8 cellular contexts compared by ENCODE assay signal in genomic region chr10:103895458-103896186, GRCh38. TPM values are rescaled to one million over a fixed set of nuclear protein-coding genes. Genes with fewer than 3 reads are reported as not detected.
A peak's percentile ranks its signal among the peaks of the same experiment; 100 is the strongest.
DNase-seq lines count a peak whose midpoint lies in the region; ATAC-seq and TF ChIP-seq lines count a peak whose summit lies in the region.

No MANE protein-coding gene starts in this region.

- H3K4me1 ChIP-seq in heart right ventricle: peaks cover 14 to 73% (median 43%) of the 10 kb centered on the region in 9 donors

- TF ChIP-seq CTCF in HFFc6 (IDR thresholded peaks at IDR 0.05) (no peak), heart right ventricle (IDR thresholded peaks at IDR 0.05) (no peak)

- H3K27me3 ChIP-seq in heart right ventricle: no peaks in the 10 kb centered on the region

- peak overlapping the region in 9 of 10 donors; percentile 64 to 88 (median 78) for H3K27ac ChIP-seq in heart right ventricle

- peak overlapping the region; percentile 69 for H3K4me3 Mint-ChIP-seq in HFFc6
- H3K4me3 Mint-ChIP-seq in activated T-cell treated with anti-CD3 and anti-CD28 coated beads, Interleukin-2, amount 50 U/mL, for 72 hours: peak overlapping the region; percentile 6 to 56

- peaks cover 19% of the 10 kb centered on the region for H3K36me3 Mint-ChIP-seq in HFFc6 (ENCODE audit: low read depth)
- peaks cover 11 to 15% of the 10 kb centered on the region in 2 donors for H3K36me3 Mint-ChIP-seq in activated T-cell treated with anti-CD3 and anti-CD28 coated beads, Interleukin-2, amount 50 U/mL, for 72 hours (ENCODE audit: insufficient read depth in 2 of 2)

- H3K27ac Mint-ChIP-seq in HFFc6: peak overlapping the region; percentile 93
- peak overlapping the region; percentile 97 for H3K27ac Mint-ChIP-seq in activated T-cell treated with anti-CD3 and anti-CD28 coated beads, Interleukin-2, amount 50 U/mL, for 72 hours

- H3K27me3 Mint-ChIP-seq in HFFc6 (ENCODE audit: insufficient read depth): no peaks in the 10 kb centered on the region
- H3K27me3 Mint-ChIP-seq in activated T-cell treated with anti-CD3 and anti-CD28 coated beads, Interleukin-2, amount 50 U/mL, for 72 hours (ENCODE audit: low read depth): no peaks in the 10 kb centered on the region

- H3K36me3 ChIP-seq in heart right ventricle: peaks cover 0 to 81% (median 30%) of the 10 kb centered on the region in 9 donors

- no peaks in the 10 kb centered on the region for H3K9me3 Mint-ChIP-seq in HFFc6
- H3K9me3 Mint-ChIP-seq in activated T-cell treated with anti-CD3 and anti-CD28 coated beads, Interleukin-2, amount 50 U/mL, for 72 hours: no peaks in the 10 kb centered on the region

- peak; percentile 82 to 90 for ATAC-seq in activated T-cell treated with anti-CD3 and anti-CD28 coated beads, Interleukin-2, amount 50 U/mL, for 72 hours (replicated peaks in 1 of 2)
- peak in 6 of 8 donors; percentile 18 to 61 (median 26) for ATAC-seq in heart right ventricle
- ATAC-seq in stimulated activated naive CD8-positive, alpha-beta T cell treated with anti-CD3 and anti-CD28 coated beads, Interleukin-15, Interleukin-2, amounts not matched to agents 100 U/mL and 50 U/mL, for 24 hours: peak; percentile 60
- ATAC-seq in GM21529 (IDR thresholded peaks at IDR 0.05; ENCODE audit: unreplicated experiment): no peak
- no peak for ATAC-seq in GM18519 (IDR thresholded peaks at IDR 0.05; ENCODE audit: low FRiP score, unreplicated experiment)
- no peak for ATAC-seq in GM18520 (IDR thresholded peaks at IDR 0.05; ENCODE audit: unreplicated experiment)

- H3K4me1 Mint-ChIP-seq in HFFc6 (ENCODE audit: low read depth): peaks cover 52% of the 10 kb centered on the region
- peaks cover 41% of the 10 kb centered on the region for H3K4me1 Mint-ChIP-seq in activated T-cell treated with anti-CD3 and anti-CD28 coated beads, Interleukin-2, amount 50 U/mL, for 72 hours (ENCODE audit: low read depth)

- H3K9me3 ChIP-seq in heart right ventricle: no peaks in the 10 kb centered on the region

- 48 to 61% methylated on average over 9 of the region's 9 CpGs for WGBS in heart right ventricle, 2 donors

- peak overlapping the region in 1 of 10 donors; percentile 4 for H3K4me3 ChIP-seq in heart right ventricle

- DNase-seq in HFFc6 (peak; percentile 74), heart right ventricle (no peak), NCI-H774 (lab: John Stamatoyannopoulos, UW) (no peak)
- no peak for DNase-seq in activated T-cell treated with anti-CD3 and anti-CD28 coated beads, Interleukin-2, amount 50 U/mL, for 72 hours
- DNase-seq in stimulated activated naive CD8-positive, alpha-beta T cell treated with anti-CD3 and anti-CD28 coated beads, Interleukin-15, Interleukin-2, amounts not matched to agents 100 U/mL and 50 U/mL, for 24 hours: no peak

- intact Hi-C loops in heart right ventricle (cut with DNase I): loop anchor here in 3 of 10 donors (2.0 to 10.0 kb wide), 4 partner anchors 13 to 429 kb away; partner anchors contain the start of gene SLK (in 1 of the 3)

RNA-seq across cellular contexts. Expression of gene STN1, which starts 22.4 kb away (rescaled TPM):
- total RNA-seq in HFFc6 (2021; fragmentation: NEBNext Ultra II Directional; extraction: Animal tissue kit (Norgen Biotek cat#: 25700)): 10 to 100 TPM; 12.1 to 15.6 (median 14.7) TPM
- 10 to 100 TPM; 52.0 to 57.7 TPM for total RNA-seq in activated T-cell treated with anti-CD3 and anti-CD28 coated beads, Interleukin-2, amount 50 U/mL, for 72 hours
- total RNA-seq in heart right ventricle: 10 to 100 TPM; 24.7 to 38.7 (median 31.4) TPM
- 10 to 100 TPM; 16.5 to 38.0 TPM for polyA plus RNA-seq in heart right ventricle

RNA-seq across cellular contexts. Expression of gene SH3PXD2A, which starts 40.2 kb away (rescaled TPM):
- 100 to 1,000 TPM in 2 of 6 experiments, 10 to 100 TPM in 4; 75.5 to 113 (median 81.1) TPM for total RNA-seq in HFFc6 (2021; fragmentation: NEBNext Ultra II Directional; extraction: Animal tissue kit (Norgen Biotek cat#: 25700))
- 10 to 100 TPM in 1 of 2 donors, 1 to 10 TPM in 1; 7.8 to 10.2 TPM for total RNA-seq in activated T-cell treated with anti-CD3 and anti-CD28 coated beads, Interleukin-2, amount 50 U/mL, for 72 hours
- total RNA-seq in heart right ventricle: 10 to 100 TPM; 30.6 to 44.9 (median 36.0) TPM
- 10 to 100 TPM in 1 of 2 donors, 1 to 10 TPM in 1; 6.9 to 14.2 TPM for polyA plus RNA-seq in heart right ventricle

Comparison
In these comparisons a context has a peak if more than half of its experiments do, and no peak if none do; other contexts are left out.
1. ATAC-seq: peak in activated T-cell treated with anti-CD3 and anti-CD28 coated beads, Interleukin-2, amount 50 U/mL, for 72 hours (2 of 2), heart right ventricle (6 of 8) and stimulated activated naive CD8-positive, alpha-beta T cell treated with anti-CD3 and anti-CD28 coated beads, Interleukin-15, Interleukin-2, amounts not matched to agents 100 U/mL and 50 U/mL, for 24 hours (single experiment); none in GM21529 (single experiment), GM18519 (single experiment) and GM18520 (single experiment).